15 cellular contexts compared by ENCODE assay signal in genomic region chr1:40773748-40774265, GRCh38. TPM values are rescaled to one million over a fixed set of nuclear protein-coding genes. Genes with fewer than 3 reads are reported as not detected.
A peak's percentile ranks its signal among the peaks of the same experiment; 100 is the strongest.
DNase-seq lines count a peak whose midpoint lies in the region; ATAC-seq and TF ChIP-seq lines count a peak whose summit lies in the region.
"Had no signal": no experiment of that assay in that cellular context is flagged by ENCODE, and none has a peak within 500 bp of the region (broad histone marks: within the 10 kb centered on the region; RNA-seq: fewer than 3 reads in every experiment).

No MANE protein-coding gene starts in this region.

- H3K36me3 ChIP-seq in left ventricle myocardium inferior = peaks cover 65% of the 10 kb centered on the region
- H3K36me3 ChIP-seq in Panc1 (ENCODE audit: control insufficient read depth, insufficient read depth, low read length) = peaks cover 2% of the 10 kb centered on the region; the same call in 1 of the 2 replicates
- peaks cover 15% of the 10 kb centered on the region for H3K36me3 ChIP-seq in WERI-Rb-1

- CTCF ChIA-PET in Panc1 (lab: Charles Lee) = interaction anchor here (0.6 to 1.6 kb wide), 7 partner anchors 9 to 179 kb away, joined by 3 to 10 read pairs (median 4); no protein-coding TSS in a partner anchor

- no TSS peak for BruUV-seq in Panc1 (replicated peaks; lab: Mats Ljungman, UMichigan)

- H3K4me3 ChIP-seq in left ventricle myocardium inferior (no peak overlapping the region), Panc1 (ENCODE audit: low read depth in 2 of 2, low read length in 2 of 2) (no peak overlapping the region), WERI-Rb-1 (ENCODE audit: low read depth, low read length) (no peak overlapping the region)
- H3K4me3 ChIP-seq: BLaER1, smooth muscle cell had no signal

- peaks cover 7 to 8% of the 10 kb centered on the region in 2 donors for H3K9me3 Mint-ChIP-seq in stimulated activated naive CD8-positive, alpha-beta T cell treated with anti-CD3 and anti-CD28 coated beads, Interleukin-15, amount 100 ng/mL, for 72 hours

- in situ Hi-C loops in Panc1 (cut with HindIII; ENCODE audit: low pct_unique_long_range_greater_than_20kb, low sequenced_read_pairs) = no loop called here

- H3K4me3 Mint-ChIP-seq in stimulated activated naive CD8-positive, alpha-beta T cell treated with anti-CD3 and anti-CD28 coated beads, Interleukin-15, amount 100 ng/mL, for 72 hours = no peak overlapping the region

- H3K9me3 ChIP-seq in left ventricle myocardium inferior (replicated peaks) = peaks cover 15% of the 10 kb centered on the region
- H3K9me3 ChIP-seq in Panc1 (ENCODE audit: control insufficient read depth, insufficient read depth, low read depth, low read length) = peaks cover 8% of the 10 kb centered on the region; the same call in 1 of the 2 replicates
- peaks cover 9% of the 10 kb centered on the region for H3K9me3 ChIP-seq in WERI-Rb-1 (ENCODE audit: severe bottlenecking)

- H3K4me1 Mint-ChIP-seq in stimulated activated naive CD8-positive, alpha-beta T cell treated with anti-CD3 and anti-CD28 coated beads, Interleukin-15, amount 100 ng/mL, for 72 hours = peaks cover 26% of the 10 kb centered on the region

- intact Hi-C loops in left ventricle myocardium inferior (cut with micrococcal nuclease) (loop anchor here (10.0 kb wide), 2 partner anchors 71 to 181 kb away; no protein-coding TSS in a partner anchor), cardiac septum (cut with DNase I) (loop anchor here (2.0 to 5.0 kb wide), 4 partner anchors 42 to 178 kb away; partner anchors contain the start of gene NFYC), Panc1 (cut with micrococcal nuclease; ENCODE audit: unreplicated experiment) (loop anchor here (5.0 kb wide), 2 partner anchors 162 to 178 kb away; no protein-coding TSS in a partner anchor), left colon (cut with DNase I, micrococcal nuclease) (loop anchor here in 1 of 2 donors (2.0 to 10.0 kb wide), 2 partner anchors 75 to 181 kb away; no protein-coding TSS in a partner anchor)

- no peaks in the 10 kb centered on the region for H3K27me3 Mint-ChIP-seq in stimulated activated naive CD8-positive, alpha-beta T cell treated with anti-CD3 and anti-CD28 coated beads, Interleukin-15, amount 100 ng/mL, for 72 hours
- H3K27me3 Mint-ChIP-seq: type B pancreatic cell had no signal

- DNase-seq in left ventricle myocardium inferior (no peak), cardiac septum (ENCODE audit: low spot score) (no peak), Panc1 (ENCODE audit: low read depth, low spot score) (no peak), left colon (no peak), 8988T (no peak), WERI-Rb-1 (no peak)
- no peak for DNase-seq in stimulated activated naive CD8-positive, alpha-beta T cell treated with anti-CD3 and anti-CD28 coated beads, Interleukin-15, amount 100 ng/mL, for 72 hours
- DNase-seq: MV-4-11; NCI-H2171; NK-92 treated with Interleukin-12 subunit alpha and Interleukin-12 subunit beta, amount 100 ng/mL, for 24 hours had no signal

- H3K27ac Mint-ChIP-seq in stimulated activated naive CD8-positive, alpha-beta T cell treated with anti-CD3 and anti-CD28 coated beads, Interleukin-15, amount 100 ng/mL, for 72 hours = no peak overlapping the region

- POLR2A ChIA-PET in Panc1 (lab: Charles Lee) = no interaction called here

- ATAC-seq in Panc1 (peak; percentile 39; the same call in 1 of the 2 replicates), left colon (peak; percentile 47), HG03095 (IDR thresholded peaks at IDR 0.05; ENCODE audit: unreplicated experiment) (no peak)
- ATAC-seq in stimulated activated naive CD8-positive, alpha-beta T cell treated with anti-CD3 and anti-CD28 coated beads, Interleukin-15, amount 100 ng/mL, for 72 hours = peak; percentile 27

- H3K27me3 ChIP-seq in left ventricle myocardium inferior (ENCODE audit: low read depth) (no peaks in the 10 kb centered on the region), Panc1 (ENCODE audit: control insufficient read depth, insufficient read depth, low read length) (no peaks in the 10 kb centered on the region), WERI-Rb-1 (ENCODE audit: insufficient read depth, low read depth, severe bottlenecking) (no peaks in the 10 kb centered on the region)
- H3K27me3 ChIP-seq: BLaER1 had no signal

- TF ChIP-seq CTCF in left ventricle myocardium inferior (IDR thresholded peaks at IDR 0.05; ENCODE audit: borderline replicate concordance) (no peak), Panc1 (IDR thresholded peaks at IDR 0.05) (no peak), WERI-Rb-1 (IDR thresholded peaks at IDR 0.05; ENCODE audit: low read depth, low read length) (no peak)

- H3K27ac ChIP-seq in left ventricle myocardium inferior (replicated peaks) (peak overlapping the region; percentile 17), Panc1 (ENCODE audit: low read length) (no peak overlapping the region), WERI-Rb-1 (no peak overlapping the region)
- H3K27ac ChIP-seq: BLaER1, parathyroid adenoma had no signal

- H3K4me1 ChIP-seq in left ventricle myocardium inferior = peaks cover 24% of the 10 kb centered on the region
- H3K4me1 ChIP-seq in Panc1 (ENCODE audit: control insufficient read depth, insufficient read depth, low read length) = no peaks in the 10 kb centered on the region
- H3K4me1 ChIP-seq: parathyroid adenoma had no signal

RNA-seq across cellular contexts. Expression of gene KCNQ4, which starts 9.8 kb away (rescaled TPM):
- 1.5 TPM for total RNA-seq in left ventricle myocardium inferior
- total RNA-seq in cardiac septum = 3.6 TPM
- 2.6 TPM for total RNA-seq in Panc1 (2021; ENCODE audit: unreplicated experiment)
- 5.2 TPM for polyA plus RNA-seq in Panc1 (2012; ENCODE audit: insufficient read length)
- total RNA-seq in left colon = 1 to 10 TPM; 2.1 to 2.4 TPM
- total RNA-seq: smooth muscle cell had no signal
